Comparison of ENCODE assay signal across 19 cellular contexts in the genomic region with DNA sequence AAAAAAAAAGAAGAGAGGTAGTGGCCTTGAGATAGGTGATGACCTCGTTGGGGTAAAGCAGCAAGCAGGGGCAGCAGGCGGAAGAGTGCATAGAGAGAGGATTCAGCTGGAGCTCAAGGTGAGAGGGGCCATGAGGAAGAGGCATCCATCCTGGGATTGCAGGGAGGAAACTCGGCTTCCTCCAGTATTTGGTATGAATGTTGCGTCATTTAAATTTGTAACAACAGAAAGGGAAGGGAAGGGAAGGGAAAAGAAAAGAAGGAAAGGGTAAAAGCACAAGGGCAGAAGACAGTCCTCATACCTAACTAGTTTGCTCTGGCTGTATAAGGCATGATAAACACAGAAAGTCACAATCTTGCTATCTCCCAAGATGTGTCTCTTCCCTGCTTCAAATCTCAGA. TPM values are rescaled to one million over a fixed set of nuclear protein-coding genes. Genes with fewer than 3 reads are reported as not detected.
"Had no signal": no experiment of that assay in that cellular context is flagged by ENCODE, and none has a peak within 500 bp of the region (broad histone marks: within the 10 kb centered on the region; RNA-seq: fewer than 3 reads in every experiment).

No MANE protein-coding gene starts in this region.

- H3K9me3 Mint-ChIP-seq: naive B cell, nephron progenitor cell had no signal

- H3K27me3 Mint-ChIP-seq: naive B cell had no signal

- H3K36me3 ChIP-seq: heart left ventricle, sigmoid colon had no signal

- H3K9me3 ChIP-seq: heart left ventricle, sigmoid colon had no signal

- DNase-seq: dermis blood vessel endothelial cell; erythroblast; heart left ventricle; hippocampal formation; left colon; left ventricle myocardium superior; mesendoderm; nephron progenitor cell; posterior cingulate gyrus; sigmoid colon; stimulated activated CD4-positive, alpha-beta T cell treated with anti-CD3 and anti-CD28 coated beads, Interleukin-2, amount 100 ng/mL, for 24 hours; stimulated activated naive CD4-positive, alpha-beta T cell treated with Interleukin-2 at 50 U/mL for 16 hours; trophoblast cell had no signal

- ATAC-seq: heart left ventricle, left colon, left ventricle myocardium superior had no signal

- H3K27ac ChIP-seq: heart left ventricle, sigmoid colon had no signal

- H3K4me3 ChIP-seq: heart left ventricle, lung, sigmoid colon, skin epidermis had no signal

- H3K4me1 ChIP-seq: sigmoid colon had no signal

- H3K4me3 Mint-ChIP-seq: nephron progenitor cell had no signal

- H3K27ac Mint-ChIP-seq: nephron progenitor cell had no signal

- H3K36me3 Mint-ChIP-seq: naive B cell had no signal

- H3K27me3 ChIP-seq: sigmoid colon had no signal

- FAIRE-seq: colon, endothelial cell of umbilical vein, frontal cortex had no signal

RNA-seq across cellular contexts. Expression of a gene that starts 39.9 kb away (rescaled TPM):
- polyA plus RNA-seq: heart left ventricle had no signal
